8 cellular contexts compared by ENCODE assay signal in the genomic region with DNA sequence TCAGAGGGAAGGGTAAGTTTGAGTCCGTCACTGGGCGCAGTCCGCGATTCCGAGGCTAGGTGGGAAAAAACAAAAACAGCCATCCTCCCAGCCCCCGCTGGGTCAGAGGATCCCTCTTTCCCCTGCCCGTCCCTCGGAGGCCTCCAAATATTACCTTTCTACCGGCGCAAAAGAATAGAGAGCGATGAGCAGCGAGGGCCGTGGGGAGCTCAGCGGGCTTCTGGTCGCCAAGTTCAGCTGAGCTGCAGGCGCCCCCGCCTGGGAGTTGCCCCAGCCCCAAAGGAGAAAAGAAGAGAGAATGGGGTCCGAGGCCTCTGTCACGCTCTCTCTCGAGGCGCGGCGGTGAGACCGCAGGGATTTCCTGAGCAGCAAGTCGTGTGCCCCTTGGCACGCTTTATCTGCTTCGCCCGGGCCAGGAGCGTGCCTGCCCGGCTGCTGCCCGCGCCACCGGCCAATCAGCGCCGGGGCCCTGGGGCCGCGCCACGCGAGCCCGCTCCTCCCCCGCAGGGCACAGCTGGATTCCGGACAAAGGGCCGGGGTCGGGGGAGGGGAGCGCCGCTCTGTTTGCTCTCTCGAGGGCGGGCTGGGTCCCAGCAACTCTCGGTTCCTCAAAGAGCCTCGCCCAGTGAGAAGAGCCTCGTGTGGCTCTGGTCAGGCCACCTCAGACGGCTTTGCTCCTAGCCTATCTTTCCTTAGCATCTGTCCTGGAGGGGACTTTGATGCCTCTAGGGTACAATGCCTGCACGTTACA. TPM values are rescaled to one million over a fixed set of nuclear protein-coding genes. Genes with fewer than 3 reads are reported as not detected.
DNase-seq lines count a peak whose midpoint lies in the region; ATAC-seq, FAIRE-seq and TF ChIP-seq lines count a peak whose summit lies in the region.

A gene with protein sequence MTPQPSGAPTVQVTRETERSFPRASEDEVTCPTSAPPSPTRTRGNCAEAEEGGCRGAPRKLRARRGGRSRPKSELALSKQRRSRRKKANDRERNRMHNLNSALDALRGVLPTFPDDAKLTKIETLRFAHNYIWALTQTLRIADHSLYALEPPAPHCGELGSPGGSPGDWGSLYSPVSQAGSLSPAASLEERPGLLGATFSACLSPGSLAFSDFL (minus strand): TSS at position 367 of the 751 bp plus-strand sequence. CDS start 379 bp downstream, outside the sequence.

- H3K36me3 Mint-ChIP-seq in activated T-helper 1 cell treated with anti-CD3 and anti-CD28 coated beads, Interleukin-12 subunit alpha, Interleukin-12 subunit beta, Interleukin-2, Interleukin-4 antibody, amounts not matched to agents 30 ng/mL and 10 ng/mL and 1 ng/mL, durations not matched to agents 14 hours and 24 hours and 36 hours (ENCODE audit: low read depth), result no peaks in the 10 kb centered on the region
- no peaks in the 10 kb centered on the region for H3K36me3 Mint-ChIP-seq in mesothelial cell of epicardium

- TF ChIP-seq CTCF in GM10266 (IDR thresholded peaks at IDR 0.05; ENCODE audit: control insufficient read depth, insufficient read depth, low read depth, missing control alignments) (no peak), mesothelial cell of epicardium (IDR thresholded peaks at IDR 0.05; ENCODE audit: unreplicated experiment) (no peak), BE2C (IDR thresholded peaks at IDR 0.05; ENCODE audit: low read depth, low read length) (no peak)

- H3K4me1 ChIP-seq in BE2C, result no peaks in the 10 kb centered on the region

- H3K4me3 Mint-ChIP-seq in activated T-helper 1 cell treated with anti-CD3 and anti-CD28 coated beads, Interleukin-12 subunit alpha, Interleukin-12 subunit beta, Interleukin-2, Interleukin-4 antibody, amounts not matched to agents 30 ng/mL and 10 ng/mL and 1 ng/mL, durations not matched to agents 14 hours and 24 hours and 36 hours, result peak within 1 kb of the TSS; percentile 33
- H3K4me3 Mint-ChIP-seq in mesothelial cell of epicardium, result peak within 1 kb of the TSS; percentile 20

- H3K27me3 ChIP-seq in BE2C, result peaks cover 98% of the 10 kb centered on the region

- DNase-seq in GM10266 (ENCODE audit: extremely low spot score) (peak; percentile 63), mesothelial cell of epicardium (ENCODE audit: low spot score in 2 of 2, unreplicated experiment in 2 of 2) (no peak), HTR-8/SVneo (ENCODE audit: insufficient read length, low spot score) (no peak), BE2C (no peak)
- no peak for DNase-seq in activated T-helper 1 cell treated with anti-CD3 and anti-CD28 coated beads, Interleukin-12 subunit alpha, Interleukin-12 subunit beta, Interleukin-2, Interleukin-4 antibody, amounts not matched to agents 30 ng/mL and 10 ng/mL and 1 ng/mL, durations not matched to agents 14 hours and 24 hours and 36 hours (ENCODE audit: low spot score)

- no peak for FAIRE-seq in HTR-8/SVneo (lab: Jason Lieb, UNC)

- no peaks in the 10 kb centered on the region for H3K9me3 ChIP-seq in BE2C

- no peaks in the 10 kb centered on the region for H3K36me3 ChIP-seq in BE2C

- no peak within 1 kb of the TSS for H3K4me3 ChIP-seq in BE2C (ENCODE audit: low read depth, low read length)

- H3K4me1 Mint-ChIP-seq in activated T-helper 1 cell treated with anti-CD3 and anti-CD28 coated beads, Interleukin-12 subunit alpha, Interleukin-12 subunit beta, Interleukin-2, Interleukin-4 antibody, amounts not matched to agents 30 ng/mL and 10 ng/mL and 1 ng/mL, durations not matched to agents 14 hours and 24 hours and 36 hours (ENCODE audit: low read depth), result peaks cover 13% of the 10 kb centered on the region
- H3K4me1 Mint-ChIP-seq in mesothelial cell of epicardium, result peaks cover 8% of the 10 kb centered on the region

- peaks cover 88% of the 10 kb centered on the region for H3K27me3 Mint-ChIP-seq in activated T-helper 1 cell treated with anti-CD3 and anti-CD28 coated beads, Interleukin-12 subunit alpha, Interleukin-12 subunit beta, Interleukin-2, Interleukin-4 antibody, amounts not matched to agents 30 ng/mL and 10 ng/mL and 1 ng/mL, durations not matched to agents 14 hours and 24 hours and 36 hours (ENCODE audit: insufficient read depth)
- H3K27me3 Mint-ChIP-seq in mesothelial cell of epicardium (ENCODE audit: low read depth), result peaks cover 98% of the 10 kb centered on the region

- H3K27ac Mint-ChIP-seq in activated T-helper 1 cell treated with anti-CD3 and anti-CD28 coated beads, Interleukin-12 subunit alpha, Interleukin-12 subunit beta, Interleukin-2, Interleukin-4 antibody, amounts not matched to agents 30 ng/mL and 10 ng/mL and 1 ng/mL, durations not matched to agents 14 hours and 24 hours and 36 hours, result no peak within 1 kb of the TSS
- no peak within 1 kb of the TSS for H3K27ac Mint-ChIP-seq in mesothelial cell of epicardium

- no peaks in the 10 kb centered on the region for H3K9me3 Mint-ChIP-seq in activated T-helper 1 cell treated with anti-CD3 and anti-CD28 coated beads, Interleukin-12 subunit alpha, Interleukin-12 subunit beta, Interleukin-2, Interleukin-4 antibody, amounts not matched to agents 30 ng/mL and 10 ng/mL and 1 ng/mL, durations not matched to agents 14 hours and 24 hours and 36 hours
- no peaks in the 10 kb centered on the region for H3K9me3 Mint-ChIP-seq in mesothelial cell of epicardium

- intact Hi-C loops in activated T-helper 1 cell treated with anti-CD3 and anti-CD28 coated beads, Interleukin-12 subunit alpha, Interleukin-12 subunit beta, Interleukin-2, Interleukin-4 antibody, amounts not matched to agents 30 ng/mL and 10 ng/mL and 1 ng/mL, durations not matched to agents 14 hours and 24 hours and 36 hours (cut with micrococcal nuclease), result loop anchor here (5.0 kb wide), 1 partner anchor 479 kb away; a partner anchor contains a TSS

- ATAC-seq in HG02588 (IDR thresholded peaks at IDR 0.05; ENCODE audit: unreplicated experiment) (peak; percentile 69), GM18517 (IDR thresholded peaks at IDR 0.05; ENCODE audit: unreplicated experiment) (no peak), GM18502 (IDR thresholded peaks at IDR 0.05; ENCODE audit: poor library complexity, unreplicated experiment) (no peak)

RNA-seq across cellular contexts. Expression of the gene that starts here (rescaled TPM):
- not detected in 2 replicates for total RNA-seq in activated T-helper 1 cell treated with anti-CD3 and anti-CD28 coated beads, Interleukin-12 subunit alpha, Interleukin-12 subunit beta, Interleukin-2, Interleukin-4 antibody, amounts not matched to agents 30 ng/mL and 10 ng/mL and 1 ng/mL, durations not matched to agents 14 hours and 24 hours and 36 hours
- not detected in 3 replicates for total RNA-seq in mesothelial cell of epicardium
- polyA plus RNA-seq in BE2C (2012; ENCODE audit: insufficient read depth, insufficient read length, low read depth), result not detected
